Comparison of ENCODE assay signal across 19 cellular contexts in genomic region chr1:54796902-54797301, GRCh38. TPM values are rescaled to one million over a fixed set of nuclear protein-coding genes. Genes with fewer than 3 reads are reported as not detected.
A peak's percentile ranks its signal among the peaks of the same experiment; 100 is the strongest.
DNase-seq lines count a peak whose midpoint lies in the region; ATAC-seq and TF ChIP-seq lines count a peak whose summit lies in the region.
"Had no signal": no experiment of that assay in that cellular context is flagged by ENCODE, and none has a peak within 500 bp of the region (broad histone marks: within the 10 kb centered on the region; RNA-seq: fewer than 3 reads in every experiment).

No MANE protein-coding gene starts in this region.

- peaks cover 3% of the 10 kb centered on the region in 2 experiments for H3K9me3 ChIP-seq in CD4-positive, CD25-positive, alpha-beta regulatory T cell (ENCODE audit: control insufficient read depth in 2 of 2, low read length in 2 of 2)
- H3K9me3 ChIP-seq in CD8-positive, alpha-beta memory T cell (ENCODE audit: low read length), result no peaks in the 10 kb centered on the region
- H3K9me3 ChIP-seq in Caco-2, result no peaks in the 10 kb centered on the region; the same call in 1 of the 2 replicates

- CTCF ChIA-PET in CD8-positive, alpha-beta memory T cell (lab: Charles Lee), result interaction anchor here (0.7 kb wide), 1 partner anchor 41 kb away, joined by 3 read pairs; no protein-coding TSS in a partner anchor
- CTCF ChIA-PET in Caco-2 (lab: Charles Lee), result interaction anchor here (1.2 kb wide), 1 partner anchor 298 kb away, joined by 3 read pairs; no protein-coding TSS in a partner anchor

- H3K4me3 ChIP-seq in CD4-positive, CD25-positive, alpha-beta regulatory T cell (ENCODE audit: low read depth, low read length), result no peak overlapping the region
- no peak overlapping the region for H3K4me3 ChIP-seq in CD8-positive, alpha-beta memory T cell (ENCODE audit: low read length)
- H3K4me3 ChIP-seq in Caco-2 (ENCODE audit: low read depth, low read length), result no peak overlapping the region
- H3K4me3 ChIP-seq: GM12878 had no signal

- peak overlapping the region in 3 of 4 donors; percentile 62 to 81 (median 67) for H3K4me3 Mint-ChIP-seq in CD4-positive, CD25-positive, alpha-beta regulatory T cell
- H3K4me3 Mint-ChIP-seq in CD8-positive, alpha-beta memory T cell, result peak overlapping the region in 4 of 7 donors; percentile 13 to 77 (median 48)
- H3K4me3 Mint-ChIP-seq in natural killer cell treated with Interleukin-12 subunit alpha and Interleukin-12 subunit beta and Interleukin-15 and Interleukin-18, amount 100 ng/mL, for 72 hours, result peak overlapping the region; percentile 20
- no peak overlapping the region for H3K4me3 Mint-ChIP-seq in Caco-2 (ENCODE audit: unreplicated experiment)

- peaks cover 26% of the 10 kb centered on the region for H3K36me3 ChIP-seq in CD4-positive, CD25-positive, alpha-beta regulatory T cell (ENCODE audit: control insufficient read depth, insufficient read depth, low read length)
- peaks cover 3% of the 10 kb centered on the region for H3K36me3 ChIP-seq in CD8-positive, alpha-beta memory T cell (ENCODE audit: insufficient read depth, low read length)
- no peaks in the 10 kb centered on the region for H3K36me3 ChIP-seq in Caco-2 (ENCODE audit: control insufficient read depth, insufficient read depth, low read length)

- H3K9me3 Mint-ChIP-seq in CD4-positive, CD25-positive, alpha-beta regulatory T cell, result no peaks in the 10 kb centered on the region
- H3K9me3 Mint-ChIP-seq in CD8-positive, alpha-beta memory T cell, result peaks cover 0 to 2% (median 0%) of the 10 kb centered on the region in 5 donors
- H3K9me3 Mint-ChIP-seq in natural killer cell treated with Interleukin-12 subunit alpha and Interleukin-12 subunit beta and Interleukin-15 and Interleukin-18, amount 100 ng/mL, for 72 hours, result no peaks in the 10 kb centered on the region
- H3K9me3 Mint-ChIP-seq in Caco-2 (ENCODE audit: unreplicated experiment), result no peaks in the 10 kb centered on the region

- peaks cover 34% of the 10 kb centered on the region for H3K4me1 ChIP-seq in CD4-positive, CD25-positive, alpha-beta regulatory T cell (ENCODE audit: control insufficient read depth, insufficient read depth, low read length, poor library complexity, severe bottlenecking)
- H3K4me1 ChIP-seq in CD8-positive, alpha-beta memory T cell (ENCODE audit: insufficient read depth, low read length), result peaks cover 34% of the 10 kb centered on the region
- peaks cover 30% of the 10 kb centered on the region for H3K4me1 ChIP-seq in Caco-2

- no peak overlapping the region for H3K27ac ChIP-seq in CD4-positive, CD25-positive, alpha-beta regulatory T cell (ENCODE audit: insufficient read depth, low read length, poor library complexity, severe bottlenecking)
- H3K27ac ChIP-seq in CD8-positive, alpha-beta memory T cell (ENCODE audit: low read depth, low read length), result no peak overlapping the region
- H3K27ac ChIP-seq in epithelial cell of prostate, result peak overlapping the region; percentile 74
- H3K27ac ChIP-seq: KMS-11 had no signal

- peaks cover 29 to 55% (median 41%) of the 10 kb centered on the region in 4 donors for H3K4me1 Mint-ChIP-seq in CD4-positive, CD25-positive, alpha-beta regulatory T cell
- peaks cover 56 to 71% (median 59%) of the 10 kb centered on the region in 3 donors for H3K4me1 Mint-ChIP-seq in CD8-positive, alpha-beta memory T cell
- H3K4me1 Mint-ChIP-seq in natural killer cell treated with Interleukin-12 subunit alpha and Interleukin-12 subunit beta and Interleukin-15 and Interleukin-18, amount 100 ng/mL, for 72 hours (ENCODE audit: low read depth in 2 of 2), result peaks cover 55 to 56% of the 10 kb centered on the region in 2 donors
- H3K4me1 Mint-ChIP-seq in Caco-2 (ENCODE audit: low read depth, unreplicated experiment), result peaks cover 41% of the 10 kb centered on the region

- peak overlapping the region; percentile 66 to 82 (median 67) for H3K27ac Mint-ChIP-seq in CD4-positive, CD25-positive, alpha-beta regulatory T cell
- H3K27ac Mint-ChIP-seq in CD8-positive, alpha-beta memory T cell, result peak overlapping the region in 7 of 8 donors; percentile 31 to 90 (median 76)
- H3K27ac Mint-ChIP-seq in natural killer cell treated with Interleukin-12 subunit alpha and Interleukin-12 subunit beta and Interleukin-15 and Interleukin-18, amount 100 ng/mL, for 72 hours, result peak overlapping the region; percentile 91 to 96
- H3K27ac Mint-ChIP-seq in Caco-2 (ENCODE audit: unreplicated experiment), result no peak overlapping the region

- H3K27me3 Mint-ChIP-seq in CD4-positive, CD25-positive, alpha-beta regulatory T cell, result no peaks in the 10 kb centered on the region
- H3K27me3 Mint-ChIP-seq in CD8-positive, alpha-beta memory T cell, result peaks cover 0 to 1% of the 10 kb centered on the region in 2 donors
- no peaks in the 10 kb centered on the region for H3K27me3 Mint-ChIP-seq in natural killer cell treated with Interleukin-12 subunit alpha and Interleukin-12 subunit beta and Interleukin-15 and Interleukin-18, amount 100 ng/mL, for 72 hours
- no peaks in the 10 kb centered on the region for H3K27me3 Mint-ChIP-seq in Caco-2 (ENCODE audit: insufficient read depth, unreplicated experiment)

- TF ChIP-seq CTCF in Caco-2 (IDR thresholded peaks at IDR 0.05; ENCODE audit: insufficient read depth in 1 of 2, low read depth in 1 of 2, low read length in 1 of 2, severe bottlenecking in 1 of 2, unreplicated experiment in 1 of 2), result no peak

- POLR2A ChIA-PET in CD8-positive, alpha-beta memory T cell (lab: Charles Lee), result no interaction called here
- POLR2A ChIA-PET in Caco-2 (lab: Charles Lee), result no interaction called here

- peaks cover 18% of the 10 kb centered on the region for H3K36me3 Mint-ChIP-seq in CD4-positive, CD25-positive, alpha-beta regulatory T cell
- H3K36me3 Mint-ChIP-seq in CD8-positive, alpha-beta memory T cell, result peaks cover 2 to 53% (median 13%) of the 10 kb centered on the region in 3 donors
- H3K36me3 Mint-ChIP-seq in natural killer cell treated with Interleukin-12 subunit alpha and Interleukin-12 subunit beta and Interleukin-15 and Interleukin-18, amount 100 ng/mL, for 72 hours, result no peaks in the 10 kb centered on the region
- peaks cover 14% of the 10 kb centered on the region for H3K36me3 Mint-ChIP-seq in Caco-2 (ENCODE audit: insufficient read depth, unreplicated experiment)

- intact Hi-C loops in Caco-2 (cut with micrococcal nuclease; ENCODE audit: unreplicated experiment), result no loop called here

- DNase-seq in CD4-positive, CD25-positive, alpha-beta regulatory T cell, result no peak
- no peak for DNase-seq in CD8-positive, alpha-beta memory T cell
- no peak for DNase-seq in epithelial cell of prostate (ENCODE audit: low read depth, low spot score)
- peak; percentile 8 for DNase-seq in natural killer cell treated with Interleukin-12 subunit alpha and Interleukin-12 subunit beta and Interleukin-15 and Interleukin-18, amount 100 ng/mL, for 72 hours (ENCODE audit: low spot score)
- no peak for DNase-seq in Caco-2
- DNase-seq in foreskin melanocyte, result no peak
- DNase-seq: DMS79, NCI-H1048, NCI-H1436 treated with DMSO at 0.1 percent for 48 hours, NCI-H2081, NCI-H510A had no signal

- H3K27me3 ChIP-seq in CD4-positive, CD25-positive, alpha-beta regulatory T cell (ENCODE audit: control insufficient read depth, insufficient read depth, low read length), result no peaks in the 10 kb centered on the region
- no peaks in the 10 kb centered on the region for H3K27me3 ChIP-seq in CD8-positive, alpha-beta memory T cell (ENCODE audit: insufficient read depth, low read length, poor library complexity, severe bottlenecking)
- no peaks in the 10 kb centered on the region for H3K27me3 ChIP-seq in Caco-2 (replicated peaks; ENCODE audit: control insufficient read depth, insufficient read depth, low read length)

- ATAC-seq in CD4-positive, CD25-positive, alpha-beta regulatory T cell (ENCODE audit: low read depth in 2 of 2), result no peak
- no peak for ATAC-seq in natural killer cell treated with Interleukin-12 subunit alpha and Interleukin-12 subunit beta and Interleukin-15 and Interleukin-18, amount 100 ng/mL, for 72 hours
- ATAC-seq in HG02571 (IDR thresholded peaks at IDR 0.05; ENCODE audit: unreplicated experiment) (no peak), GM19455 (IDR thresholded peaks at IDR 0.05; ENCODE audit: unreplicated experiment) (no peak)
- ATAC-seq: GM12878, Panc1, Right ventricle myocardium inferior had no signal

- BruUV-seq in Caco-2 (replicated peaks; lab: Mats Ljungman, UMichigan), result no TSS peak

RNA-seq across cellular contexts. Expression of gene TTC22, which starts 4.2 kb away (rescaled TPM):
- total RNA-seq in CD4-positive, CD25-positive, alpha-beta regulatory T cell, result 15.8 TPM
- polyA plus RNA-seq in CD4-positive, CD25-positive, alpha-beta regulatory T cell, result 1 to 10 TPM; 3.8 to 6.5 (median 4.8) TPM
- 1 to 10 TPM; 2.8 to 2.9 TPM for total RNA-seq in CD8-positive, alpha-beta memory T cell
- polyA plus RNA-seq in CD8-positive, alpha-beta memory T cell, result 5.6 TPM
- 1 to 10 TPM; 1.5 to 2.1 TPM for total RNA-seq in natural killer cell treated with Interleukin-12 subunit alpha and Interleukin-12 subunit beta and Interleukin-15 and Interleukin-18, amount 100 ng/mL, for 72 hours
- total RNA-seq in Caco-2 (2022), result 8.8 and 9.9 TPM in 2 replicates
- total RNA-seq: G401, H4, Right ventricle myocardium inferior had no signal

RNA-seq across cellular contexts. Expression of gene PARS2, which starts 32.6 kb away (rescaled TPM):
- total RNA-seq in CD4-positive, CD25-positive, alpha-beta regulatory T cell, result 0.49 TPM
- polyA plus RNA-seq in CD4-positive, CD25-positive, alpha-beta regulatory T cell, result 1 to 10 TPM; 2.9 to 5.6 (median 3.6) TPM
- 1 to 10 TPM; 7.9 to 8.2 TPM for total RNA-seq in CD8-positive, alpha-beta memory T cell
- polyA plus RNA-seq in CD8-positive, alpha-beta memory T cell, result 3.2 TPM
- total RNA-seq in natural killer cell treated with Interleukin-12 subunit alpha and Interleukin-12 subunit beta and Interleukin-15 and Interleukin-18, amount 100 ng/mL, for 72 hours, result 1 to 10 TPM; 4.6 to 4.9 TPM
- 5.8 and 6.5 TPM in 2 replicates for total RNA-seq in Caco-2 (2022)
